ENCODE assay signal across 16 cellular contexts in genomic region chr3:149122716-149123578, GRCh38. TPM values are rescaled to one million over a fixed set of nuclear protein-coding genes. Genes with fewer than 3 reads are reported as not detected.
DNase-seq lines count a peak whose midpoint lies in the region; ATAC-seq, FAIRE-seq and TF ChIP-seq lines count a peak whose summit lies in the region.
"Had no signal": no experiment of that assay in that cellular context is flagged by ENCODE, and none has a peak within 500 bp of the region (broad histone marks: within the 10 kb centered on the region; RNA-seq: fewer than 3 reads in every experiment).

No MANE protein-coding gene starts in this region.

- no peak overlapping the region for H3K27ac ChIP-seq in K562 (ENCODE audit: extremely low read depth, low read depth, low read length)
- no peak overlapping the region for H3K27ac ChIP-seq in small intestine (ENCODE audit: low read depth in 1 of 2, low read length in 1 of 2)
- H3K27ac ChIP-seq: 22Rv1 had no signal

- no peak overlapping the region for H2AFZ ChIP-seq in K562 (ENCODE audit: low read depth, low read length)

- H3K27me3 Mint-ChIP-seq in Calu3 (ENCODE audit: unreplicated experiment): no peaks in the 10 kb centered on the region
- H3K27me3 Mint-ChIP-seq in chondrocyte (ENCODE audit: low read depth): no peaks in the 10 kb centered on the region

- H3K36me3 Mint-ChIP-seq in Calu3 (ENCODE audit: insufficient read depth, unreplicated experiment): no peaks in the 10 kb centered on the region
- H3K36me3 Mint-ChIP-seq in chondrocyte (ENCODE audit: low read depth): no peaks in the 10 kb centered on the region
- H3K36me3 Mint-ChIP-seq: CD4-positive, CD25-positive, alpha-beta regulatory T cell had no signal

- H4K20me1 ChIP-seq in K562 (replicated peaks; ENCODE audit: control insufficient read depth, insufficient read depth, low read length): no peaks in the 10 kb centered on the region

- H3K4me1 Mint-ChIP-seq in Calu3 (ENCODE audit: low read depth, unreplicated experiment): no peaks in the 10 kb centered on the region
- H3K4me1 Mint-ChIP-seq in chondrocyte (ENCODE audit: low read depth): peaks cover 8% of the 10 kb centered on the region

- DNase-seq in NOMO-1 treated with DMSO at 0.1 percent for 48 hours (lab: John Stamatoyannopoulos, UW; ENCODE audit: unreplicated experiment) (peak; percentile 16), NOMO-1 treated with dmso at 0.1 percent for 144 hours (lab: John Stamatoyannopoulos, UW; ENCODE audit: unreplicated experiment) (no peak), K562 (ENCODE audit: extremely low read depth in 1 of 4, low spot score in 3 of 4) (no peak), iris pigment epithelial cell (ENCODE audit: low read depth) (peak; percentile 30), small intestine (no peak), middle frontal gyrus (ENCODE audit: extremely low spot score, low spot score) (no peak), Calu3 (no peak), chondrocyte (ENCODE audit: low spot score) (no peak)
- DNase-seq: CD4-positive, CD25-positive, alpha-beta regulatory T cell; DND-41; H9; NCI-H1048; NCI-H146; NCI-H2227 treated with DMSO at 0.1 percent for 48 hours; NCI-H526 treated with DMSO at 0.1 percent for 48 hours had no signal

- no peak for FAIRE-seq in K562 (lab: Jason Lieb, UNC)
- peak; percentile 55 for FAIRE-seq in small intestine (lab: Jason Lieb, UNC)

- no peaks in the 10 kb centered on the region for H3K4me1 ChIP-seq in K562 (replicated peaks in 1 of 2; ENCODE audit: control insufficient read depth in 2 of 2, insufficient read depth in 2 of 2, low read length in 2 of 2)
- no peaks in the 10 kb centered on the region for H3K4me1 ChIP-seq in small intestine (ENCODE audit: control insufficient read depth in 2 of 2, insufficient read depth in 1 of 2, low read depth in 1 of 2, low read length in 1 of 2)

- no peaks in the 10 kb centered on the region for H3K9me3 Mint-ChIP-seq in Calu3 (ENCODE audit: low read depth, unreplicated experiment)
- no peaks in the 10 kb centered on the region for H3K9me3 Mint-ChIP-seq in chondrocyte (ENCODE audit: low read depth)
- H3K9me3 Mint-ChIP-seq: CD4-positive, CD25-positive, alpha-beta regulatory T cell; H9 had no signal

- H3K9ac ChIP-seq in K562 (ENCODE audit: insufficient read depth in 1 of 2, low read depth in 2 of 2, low read length in 2 of 2): no peak overlapping the region

- TF ChIP-seq CTCF in K562 (IDR thresholded peaks at IDR 0.05 in 2 of 3, conservative IDR thresholded peaks at IDR 0.05 in 1 of 3; ENCODE audit: insufficient read depth in 2 of 3, low read depth in 1 of 3, low read length in 3 of 3): no peak
- no peak for TF ChIP-seq CTCF in Calu3 (IDR thresholded peaks at IDR 0.05; ENCODE audit: unreplicated experiment)
- TF ChIP-seq CTCF in chondrocyte (IDR thresholded peaks at IDR 0.05): no peak

- 8% methylated on average over 4 of the region's 4 CpGs for WGBS in K562 (ENCODE audit: insufficient coverage, low coverage, missing lambda C conversion rate)
- WGBS in small intestine, 3 donors: 80 to 85% (median 84%) methylated on average over 4 of the region's 4 CpGs

- ATAC-seq in K562: no peak

- H3K9me3 ChIP-seq in K562 (replicated peaks; ENCODE audit: control insufficient read depth, insufficient read depth, low read depth, low read length) (no peaks in the 10 kb centered on the region), small intestine (ENCODE audit: control insufficient read depth, low read depth) (no peaks in the 10 kb centered on the region)

- TF ChIP-seq EP300 in K562 (IDR thresholded peaks at IDR 0.05; ENCODE audit: low read length): no peak

- H3K4me3 ChIP-seq in K562 (no peak overlapping the region), small intestine (ENCODE audit: low read depth in 1 of 2, low read length in 2 of 2) (no peak overlapping the region)

- CTCF ChIA-PET in K562 (lab: Yijun Ruan, JAX; ENCODE audit: low intra/inter-chr PET ratio) (interaction anchor here (0.6 to 9.6 kb wide), 2 partner anchors 42 to 150 kb away, joined by 3 to 210 read pairs; no protein-coding TSS in a partner anchor), Calu3 (lab: Charles Lee) (interaction anchor here (0.7 to 3.2 kb wide), 2 partner anchors 7 to 326 kb away, joined by 3 to 18 read pairs; partner anchors contain the start of gene HPS3)

- no peak for TF ChIP-seq RAD21 in K562 (CRISPR knock-in tag; conservative IDR thresholded peaks at IDR 0.05 in 1 of 2, IDR thresholded peaks at IDR 0.05 in 1 of 2)

- no peaks in the 10 kb centered on the region for H3K9me1 ChIP-seq in K562 (ENCODE audit: control insufficient read depth, insufficient read depth, low read length)

- in situ Hi-C loops in K562 (cut with MboI): no loop called here

- BruUV-seq in K562 (replicated peaks; lab: Mats Ljungman, UMichigan): no TSS peak
- BruUV-seq in Calu3 (replicated peaks; lab: Mats Ljungman, UMichigan): no TSS peak

- H3K27ac Mint-ChIP-seq in Calu3 (ENCODE audit: unreplicated experiment) (no peak overlapping the region), chondrocyte (ENCODE audit: unreplicated experiment) (no peak overlapping the region)
- H3K27ac Mint-ChIP-seq: CD4-positive, CD25-positive, alpha-beta regulatory T cell; H9 had no signal

- H3K4me2 ChIP-seq in K562 (ENCODE audit: insufficient read depth, low read length): no peak overlapping the region

- POLR2A ChIA-PET in K562 (lab: Yijun Ruan, JAX): no interaction called here

- no peaks in the 10 kb centered on the region for H3K79me2 ChIP-seq in K562 (ENCODE audit: control insufficient read depth, insufficient read depth, low read length)

- H3K36me3 ChIP-seq in K562 (ENCODE audit: control insufficient read depth, insufficient read depth, low read length): no peaks in the 10 kb centered on the region
- no peaks in the 10 kb centered on the region for H3K36me3 ChIP-seq in small intestine (ENCODE audit: control insufficient read depth in 2 of 2, insufficient read depth in 2 of 2, low read length in 2 of 2)

- no peak for TF ChIP-seq POLR2A in K562 (conservative IDR thresholded peaks at IDR 0.05)

- peaks cover 0 to 19% of the 10 kb centered on the region in 2 experiments; a peak in 3 of 5 replicates for H3K27me3 ChIP-seq in K562 (ENCODE audit: control insufficient read depth in 2 of 2, insufficient read depth in 2 of 2, low read length in 2 of 2)
- H3K27me3 ChIP-seq in small intestine (ENCODE audit: control insufficient read depth in 2 of 2, insufficient read depth in 2 of 2, low read length in 2 of 2): no peaks in the 10 kb centered on the region

- H3K4me3 Mint-ChIP-seq in Calu3 (ENCODE audit: low read depth, unreplicated experiment) (no peak overlapping the region), chondrocyte (ENCODE audit: unreplicated experiment) (no peak overlapping the region)
- H3K4me3 Mint-ChIP-seq: CD4-positive, CD25-positive, alpha-beta regulatory T cell; H9 had no signal

- intact Hi-C loops in K562 (cut with micrococcal nuclease) (loop anchor here (5.0 to 10.0 kb wide), 2 partner anchors 258 to 364 kb away; partner anchors contain the start of gene CPA3), Calu3 (cut with micrococcal nuclease; ENCODE audit: unreplicated experiment) (no loop called here)

TF ChIP-seq in K562, 482 proteins besides CTCF, POLR2A, EP300 and RAD21 (continues in another document):
- TF ChIP-seq ATF7 (IDR thresholded peaks at IDR 0.05): peak; percentile 40; the same call in 1 of the 2 replicates

RNA-seq across cellular contexts. Expression of gene HPS3, which starts 6.5 kb away (rescaled TPM):
- 7.6 and 14.6 TPM in 2 replicates for total RNA-seq in K562 (2011; cell fraction: chromatin; rRNA removed; ENCODE audit: low replicate concordance)
- 3.9 and 4.3 TPM in 2 replicates for total RNA-seq in K562 (2011; cell fraction: nucleolus; rRNA removed)
- total RNA-seq in K562 (2011; cell fraction: nucleoplasm; rRNA removed): 6.6 and 9.9 TPM in 2 replicates
- 5.2 and 5.3 TPM in 2 replicates for total RNA-seq in K562 (2014; rRNA removed)
- total RNA-seq in K562 (2014; rRNA removed; fragmentation: Illumina TruSeq; extraction: Trizol): 7.6 and 9.3 TPM in 2 replicates
- 9.6 and 11.3 TPM in 2 replicates for total RNA-seq in K562 (2015; rRNA removed; fragmentation: Illumina TruSeq; extraction: Trizol)
- total RNA-seq in K562 (2021): 6.8 and 7.2 TPM in 2 replicates
- 9.7 and 11.6 TPM in 2 replicates for polyA plus RNA-seq in K562 (2011; rRNA removed)
- 6.7 and 8.9 TPM in 2 replicates for polyA plus RNA-seq in K562 (2011; cell fraction: cytosol; rRNA removed)
- polyA plus RNA-seq in K562 (2011; cell fraction: nucleus; rRNA removed): 5.8 and 12.1 TPM in 2 replicates
- polyA plus RNA-seq in K562 (2012): 7.9 and 12.8 TPM in 2 replicates
- polyA plus RNA-seq in K562 (2014; fragmentation: Illumina TruSeq; extraction: Trizol): 7.0 and 8.9 TPM in 2 replicates
- polyA plus RNA-seq in K562 (2014; fragmentation: Nextera tagmentation; extraction: Ambion mirVana): 1 to 10 TPM; 1.2 to 2.1 TPM
- 7.7 and 9.5 TPM in 2 replicates for polyA plus RNA-seq in K562 (2014; rRNA removed)
- polyA minus RNA-seq in K562 (2011; rRNA and poly(A)+ RNA removed): 12.8 and 13.9 TPM in 2 replicates
- 3.9 and 5.6 TPM in 2 replicates for polyA minus RNA-seq in K562 (2011; cell fraction: cytosol; rRNA and poly(A)+ RNA removed)
- 5.9 and 13.6 TPM in 2 replicates for polyA minus RNA-seq in K562 (2011; cell fraction: nucleus; rRNA and poly(A)+ RNA removed)
- 10 to 100 TPM in 1 of 3 donors, 1 to 10 TPM in 2; 7.3 to 11.0 (median 9.5) TPM for polyA plus RNA-seq in small intestine
- 46.4 and 49.5 TPM in 2 replicates for total RNA-seq in Calu3 (2022)
- 16.2 to 17.5 TPM (median 16.5 TPM) in 3 replicates for total RNA-seq in chondrocyte

RNA-seq across cellular contexts. Expression of gene HLTF, which starts 36.6 kb away (rescaled TPM):
- total RNA-seq in K562 (2011; cell fraction: chromatin; rRNA removed; ENCODE audit: low replicate concordance): 34.1 and 102 TPM in 2 replicates
- total RNA-seq in K562 (2011; cell fraction: nucleolus; rRNA removed): 12.7 and 13.9 TPM in 2 replicates
- total RNA-seq in K562 (2011; cell fraction: nucleoplasm; rRNA removed): 31.1 and 43.9 TPM in 2 replicates
- total RNA-seq in K562 (2014; rRNA removed) (45.9 and 52.4 TPM in 2 replicates), K562 (2014; rRNA removed; fragmentation: Illumina TruSeq; extraction: Trizol) (82.4 and 88.6 TPM in 2 replicates), K562 (2015; rRNA removed; fragmentation: Illumina TruSeq; extraction: Trizol) (59.5 and 64.3 TPM in 2 replicates), K562 (2021) (74.4 and 76.4 TPM in 2 replicates), Calu3 (2022) (59.4 and 63.5 TPM in 2 replicates), chondrocyte (26.4 to 30.9 TPM (median 29.8 TPM) in 3 replicates)
- polyA plus RNA-seq in K562 (2011; rRNA removed) (35.8 and 41.5 TPM in 2 replicates), K562 (2014; fragmentation: Illumina TruSeq; extraction: Trizol) (43.0 and 50.4 TPM in 2 replicates), K562 (2014; fragmentation: Nextera tagmentation; extraction: Ambion mirVana) (10 to 100 TPM; 35.1 to 37.3 TPM), K562 (2014; rRNA removed) (40.8 and 42.4 TPM in 2 replicates), small intestine (1 to 10 TPM; 1.1 to 7.2 (median 1.4) TPM)
- polyA plus RNA-seq in K562 (2011; cell fraction: cytosol; rRNA removed): 10.0 and 15.5 TPM in 2 replicates
- polyA plus RNA-seq in K562 (2011; cell fraction: nucleus; rRNA removed): 33.1 and 38.5 TPM in 2 replicates
- 21.5 and 35.4 TPM in 2 replicates for polyA plus RNA-seq in K562 (2012)
- 55.0 and 66.2 TPM in 2 replicates for polyA minus RNA-seq in K562 (2011; rRNA and poly(A)+ RNA removed)
- 23.7 and 30.4 TPM in 2 replicates for polyA minus RNA-seq in K562 (2011; cell fraction: cytosol; rRNA and poly(A)+ RNA removed)
- polyA minus RNA-seq in K562 (2011; cell fraction: nucleus; rRNA and poly(A)+ RNA removed): 29.4 and 60.6 TPM in 2 replicates

Comparison
In these comparisons a context has a peak if more than half of its experiments do, and no peak if none do; other contexts are left out.
1. DNase-seq: peak in NOMO-1 treated with DMSO at 0.1 percent for 48 hours (single experiment) and iris pigment epithelial cell (single experiment); none in NOMO-1 treated with dmso at 0.1 percent for 144 hours (single experiment), K562 (0 of 4), small intestine (single experiment), middle frontal gyrus (single experiment), Calu3 (single experiment) and chondrocyte (single experiment).